In genomic region chr7:132504851-132505250, GRCh38 we compare ENCODE assay signal across 15 cellular contexts.
DNase-seq lines count a peak whose midpoint lies in the region; ATAC-seq and TF ChIP-seq lines count a peak whose summit lies in the region.
"Had no signal": no experiment of that assay in that cellular context is flagged by ENCODE, and none has a peak within 500 bp of the region (broad histone marks: within the 10 kb centered on the region; RNA-seq: fewer than 3 reads in every experiment).

No MANE protein-coding gene starts in this region.

- no peak for TF ChIP-seq CTCF in activated CD8-positive, alpha-beta T cell treated with anti-CD3 and anti-CD28 coated beads for 36 hours (IDR thresholded peaks at IDR 0.05)
- no peak for TF ChIP-seq CTCF in neural crest cell (conservative IDR thresholded peaks at IDR 0.05)
- no peak for TF ChIP-seq CTCF in breast epithelium (IDR thresholded peaks at IDR 0.05)

- H3K27ac ChIP-seq in breast epithelium = no peak overlapping the region
- H3K27ac ChIP-seq: C4-2B had no signal

- H3K4me3 ChIP-seq in breast epithelium = no peak overlapping the region

- peaks cover 58% of the 10 kb centered on the region for H3K36me3 Mint-ChIP-seq in activated CD8-positive, alpha-beta T cell treated with anti-CD3 and anti-CD28 coated beads, Interleukin-2, amount 10 ng/mL, durations not matched to agents 7 days and 5 days (ENCODE audit: low read depth)
- no peaks in the 10 kb centered on the region for H3K36me3 Mint-ChIP-seq in activated CD8-positive, alpha-beta T cell treated with anti-CD3 and anti-CD28 coated beads for 36 hours (ENCODE audit: low read depth)
- H3K36me3 Mint-ChIP-seq in neural crest cell (ENCODE audit: low read depth) = peaks cover 2% of the 10 kb centered on the region

- H3K9me3 ChIP-seq in breast epithelium = no peaks in the 10 kb centered on the region

- no peak for ATAC-seq in activated CD8-positive, alpha-beta T cell treated with anti-CD3 and anti-CD28 coated beads, Interleukin-2, amount 10 ng/mL, durations not matched to agents 7 days and 5 days
- ATAC-seq in activated CD8-positive, alpha-beta T cell treated with anti-CD3 and anti-CD28 coated beads for 36 hours = no peak
- no peak for ATAC-seq in GM21367 (IDR thresholded peaks at IDR 0.05; ENCODE audit: unreplicated experiment)

- DNase-seq in activated CD8-positive, alpha-beta T cell treated with anti-CD3 and anti-CD28 coated beads, Interleukin-2, amount 10 ng/mL, durations not matched to agents 7 days and 5 days = no peak
- DNase-seq in activated CD8-positive, alpha-beta T cell treated with anti-CD3 and anti-CD28 coated beads for 36 hours = no peak
- DNase-seq in SK-N-DZ (ENCODE audit: low spot score) (peak; percentile 75), neural crest cell (ENCODE audit: low read depth, low spot score) (no peak), breast epithelium (ENCODE audit: low spot score in 2 of 2) (no peak)
- no peak for DNase-seq in stimulated activated CD8-positive, alpha-beta memory T cell treated with anti-CD3 and anti-CD28 coated beads, Interleukin-4, amount 100 ng/mL, for 48 hours
- DNase-seq: 8988T; CD4-positive, alpha-beta T cell; DMS153; DMS79; GDM1; H9; IMR-90 had no signal

- POLR2A ChIA-PET in activated CD8-positive, alpha-beta T cell treated with anti-CD3 and anti-CD28 coated beads, Interleukin-2, amount 10 ng/mL, durations not matched to agents 7 days and 5 days (lab: Charles Lee) = no interaction called here
- POLR2A ChIA-PET in activated CD8-positive, alpha-beta T cell treated with anti-CD3 and anti-CD28 coated beads for 36 hours (lab: Charles Lee) = no interaction called here

- H3K36me3 ChIP-seq in breast epithelium = no peaks in the 10 kb centered on the region

- H3K4me1 ChIP-seq in breast epithelium = no peaks in the 10 kb centered on the region

- no peaks in the 10 kb centered on the region for H3K9me3 Mint-ChIP-seq in activated CD8-positive, alpha-beta T cell treated with anti-CD3 and anti-CD28 coated beads, Interleukin-2, amount 10 ng/mL, durations not matched to agents 7 days and 5 days (ENCODE audit: insufficient read depth)
- no peaks in the 10 kb centered on the region for H3K9me3 Mint-ChIP-seq in activated CD8-positive, alpha-beta T cell treated with anti-CD3 and anti-CD28 coated beads for 36 hours
- no peaks in the 10 kb centered on the region for H3K9me3 Mint-ChIP-seq in neural crest cell
- H3K9me3 Mint-ChIP-seq: CD4-positive, alpha-beta T cell; H9 had no signal

- no peaks in the 10 kb centered on the region for H3K27me3 ChIP-seq in breast epithelium

- intact Hi-C loops in activated CD8-positive, alpha-beta T cell treated with anti-CD3 and anti-CD28 coated beads for 36 hours (cut with micrococcal nuclease) = no loop called here
- intact Hi-C loops in breast epithelium (cut with DNase I; ENCODE audit: low total_unique reads) = no loop called here

- H3K4me1 Mint-ChIP-seq in activated CD8-positive, alpha-beta T cell treated with anti-CD3 and anti-CD28 coated beads, Interleukin-2, amount 10 ng/mL, durations not matched to agents 7 days and 5 days (ENCODE audit: low read depth) = peaks cover 22% of the 10 kb centered on the region
- peaks cover 7% of the 10 kb centered on the region for H3K4me1 Mint-ChIP-seq in activated CD8-positive, alpha-beta T cell treated with anti-CD3 and anti-CD28 coated beads for 36 hours (ENCODE audit: low read depth)
- H3K4me1 Mint-ChIP-seq in neural crest cell = peaks cover 16% of the 10 kb centered on the region

- peak overlapping the region; percentile 3 for H3K27ac Mint-ChIP-seq in activated CD8-positive, alpha-beta T cell treated with anti-CD3 and anti-CD28 coated beads, Interleukin-2, amount 10 ng/mL, durations not matched to agents 7 days and 5 days
- H3K27ac Mint-ChIP-seq in activated CD8-positive, alpha-beta T cell treated with anti-CD3 and anti-CD28 coated beads for 36 hours = no peak overlapping the region
- peak overlapping the region; percentile 38 for H3K27ac Mint-ChIP-seq in neural crest cell (ENCODE audit: unreplicated experiment)
- H3K27ac Mint-ChIP-seq: CD4-positive, alpha-beta T cell; H9 had no signal

- no peak overlapping the region for H3K4me3 Mint-ChIP-seq in activated CD8-positive, alpha-beta T cell treated with anti-CD3 and anti-CD28 coated beads, Interleukin-2, amount 10 ng/mL, durations not matched to agents 7 days and 5 days
- H3K4me3 Mint-ChIP-seq in activated CD8-positive, alpha-beta T cell treated with anti-CD3 and anti-CD28 coated beads for 36 hours = no peak overlapping the region
- H3K4me3 Mint-ChIP-seq in neural crest cell = no peak overlapping the region
- H3K4me3 Mint-ChIP-seq: CD4-positive, alpha-beta T cell; H9 had no signal

- H3K27me3 Mint-ChIP-seq in activated CD8-positive, alpha-beta T cell treated with anti-CD3 and anti-CD28 coated beads, Interleukin-2, amount 10 ng/mL, durations not matched to agents 7 days and 5 days (ENCODE audit: low read depth) = no peaks in the 10 kb centered on the region
- no peaks in the 10 kb centered on the region for H3K27me3 Mint-ChIP-seq in activated CD8-positive, alpha-beta T cell treated with anti-CD3 and anti-CD28 coated beads for 36 hours
- no peaks in the 10 kb centered on the region for H3K27me3 Mint-ChIP-seq in neural crest cell (ENCODE audit: low read depth)
- H3K27me3 Mint-ChIP-seq: CD4-positive, alpha-beta T cell had no signal

- CTCF ChIA-PET in activated CD8-positive, alpha-beta T cell treated with anti-CD3 and anti-CD28 coated beads, Interleukin-2, amount 10 ng/mL, durations not matched to agents 7 days and 5 days (lab: Charles Lee) = interaction anchor here (0.7 to 3.1 kb wide), 2 partner anchors 13 to 39 kb away, joined by 3 to 9 read pairs; no protein-coding TSS in a partner anchor
- CTCF ChIA-PET in activated CD8-positive, alpha-beta T cell treated with anti-CD3 and anti-CD28 coated beads for 36 hours (lab: Charles Lee) = interaction anchor here (1.0 kb wide), 1 partner anchor 13 kb away, joined by 3 read pairs; no protein-coding TSS in a partner anchor

- TF ChIP-seq POLR2A in breast epithelium (IDR thresholded peaks at IDR 0.05) = no peak
